In the genomic region with DNA sequence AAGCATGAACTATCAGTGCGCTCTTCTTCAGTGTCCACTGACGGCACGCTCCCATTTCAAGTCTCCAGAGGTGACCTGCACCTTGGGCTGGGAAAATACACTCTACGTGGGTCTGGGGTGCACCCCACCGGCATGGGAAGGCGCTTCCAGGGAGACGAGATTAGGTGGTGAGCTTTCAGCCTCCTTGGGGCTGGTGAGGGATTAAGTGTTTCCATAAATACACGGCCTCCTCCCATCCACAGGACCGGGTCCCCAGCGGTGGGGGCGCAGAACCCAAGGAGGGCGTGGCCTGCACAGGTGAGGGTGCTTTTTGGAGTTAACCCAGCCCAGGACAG, we compare ENCODE assay signal across 10 cellular contexts. TPM values are rescaled to one million over a fixed set of nuclear protein-coding genes. Genes with fewer than 3 reads are reported as not detected.
DNase-seq lines count a peak whose midpoint lies in the region; ATAC-seq and TF ChIP-seq lines count a peak whose summit lies in the region.
"Had no signal": no experiment of that assay in that cellular context is flagged by ENCODE, and none has a peak within 500 bp of the region (broad histone marks: within the 10 kb centered on the region; RNA-seq: fewer than 3 reads in every experiment).

No MANE protein-coding gene starts in this region.

- peak overlapping the region; percentile 60 for H3K4me3 ChIP-seq in BJ (ENCODE audit: low read depth, low read length)
- H3K4me3 ChIP-seq in HUES64 (ENCODE audit: low read length): peak overlapping the region; percentile 56
- H3K4me3 ChIP-seq in ectodermal cell (ENCODE audit: insufficient read depth, low read depth, low read length): peak overlapping the region; percentile 37
- peak overlapping the region in 1 of 2 donors; percentile 44 for H3K4me3 ChIP-seq in neuronal stem cell (ENCODE audit: low read length in 2 of 2)

- no peak for DNase-seq in BJ (ENCODE audit: low read depth)
- no peak for DNase-seq in neuronal stem cell (ENCODE audit: low spot score)
- DNase-seq in NCI-H1436 treated with DMSO at 0.1 percent for 48 hours (lab: John Stamatoyannopoulos, UW): no peak
- no peak for DNase-seq in HT-29 (ENCODE audit: low spot score)
- DNase-seq in NCI-H128 (lab: John Stamatoyannopoulos, UW; ENCODE audit: unreplicated experiment): no peak
- DNase-seq: DMS79 treated with DMSO at 0.1 percent for 48 hours, NCI-H1092 had no signal

- POLR2A ChIA-PET in BJ (lab: Charles Lee): no interaction called here

- no peak overlapping the region for H3K23ac ChIP-seq in neuronal stem cell (ENCODE audit: low read depth, low read length, poor library complexity)

- peak overlapping the region; percentile 91 for H2AFZ ChIP-seq in neuronal stem cell (ENCODE audit: low read length)

- H3K27me3 ChIP-seq in BJ (ENCODE audit: control insufficient read depth, insufficient read depth, low read length) (no peaks in the 10 kb centered on the region), HUES64 (ENCODE audit: insufficient read depth, low read length) (peaks cover 35% of the 10 kb centered on the region), ectodermal cell (ENCODE audit: control insufficient read depth, insufficient read depth, low read length, poor library complexity, severe bottlenecking) (peaks cover 47% of the 10 kb centered on the region), neuronal stem cell (ENCODE audit: control insufficient read depth in 3 of 3, insufficient read depth in 3 of 3, low read depth in 1 of 3, low read length in 3 of 3) (peaks cover 8 to 42% (median 41%) of the 10 kb centered on the region in 3 experiments)

- peaks cover 41% of the 10 kb centered on the region for H3K4me1 ChIP-seq in HUES64 (ENCODE audit: insufficient read depth, low read length)
- peaks cover 31% of the 10 kb centered on the region for H3K4me1 ChIP-seq in ectodermal cell (ENCODE audit: control insufficient read depth, insufficient read depth, low read length)
- peaks cover 14 to 17% of the 10 kb centered on the region in 2 donors for H3K4me1 ChIP-seq in neuronal stem cell (ENCODE audit: control insufficient read depth in 2 of 2, insufficient read depth in 1 of 2, low read depth in 1 of 2, low read length in 2 of 2)

- no peak overlapping the region for H2BK12ac ChIP-seq in neuronal stem cell (ENCODE audit: low read length)

- peak overlapping the region; percentile 35; the same call in 1 of the 2 replicates for H3K27ac ChIP-seq in HUES64 (ENCODE audit: low read depth, low read length)
- H3K27ac ChIP-seq in ectodermal cell (ENCODE audit: insufficient read depth, low read depth, low read length, poor library complexity, severe bottlenecking): no peak overlapping the region
- no peak overlapping the region for H3K27ac ChIP-seq in neuronal stem cell (replicated peaks; ENCODE audit: low read length)

- H2BK15ac ChIP-seq in neuronal stem cell (ENCODE audit: low read length): no peak overlapping the region

- no peak overlapping the region for H3K4me2 ChIP-seq in neuronal stem cell (ENCODE audit: insufficient read depth, low read length, poor library complexity, severe bottlenecking)

- no peak overlapping the region for H4K8ac ChIP-seq in neuronal stem cell (ENCODE audit: low read depth, low read length)

- H3K79me1 ChIP-seq in neuronal stem cell (ENCODE audit: low read depth, low read length): no peaks in the 10 kb centered on the region

- no peak overlapping the region for H2BK5ac ChIP-seq in neuronal stem cell (ENCODE audit: low read length)

- H3K9ac ChIP-seq in HUES64 (ENCODE audit: low read depth, low read length) (no peak overlapping the region), neuronal stem cell (ENCODE audit: low read depth, low read length, poor library complexity) (no peak overlapping the region)

- H3K4ac ChIP-seq in neuronal stem cell (ENCODE audit: low read length): no peak overlapping the region

- no peak for ATAC-seq in HG02884 (IDR thresholded peaks at IDR 0.05; ENCODE audit: unreplicated experiment)

- no peaks in the 10 kb centered on the region for H3K9me3 ChIP-seq in HUES64 (ENCODE audit: insufficient read depth, low read depth, low read length)
- H3K9me3 ChIP-seq in ectodermal cell (ENCODE audit: control insufficient read depth, low read length): no peaks in the 10 kb centered on the region
- H3K9me3 ChIP-seq in neuronal stem cell (replicated peaks in 1 of 2; ENCODE audit: control insufficient read depth in 2 of 2, insufficient read depth in 1 of 2, low read depth in 1 of 2, low read length in 2 of 2): no peaks in the 10 kb centered on the region

- H3K36me3 ChIP-seq in BJ (ENCODE audit: control insufficient read depth, insufficient read depth, low read length) (no peaks in the 10 kb centered on the region), HUES64 (ENCODE audit: insufficient read depth, low read length) (no peaks in the 10 kb centered on the region), ectodermal cell (ENCODE audit: control insufficient read depth, insufficient read depth, low read length) (no peaks in the 10 kb centered on the region), neuronal stem cell (replicated peaks in 1 of 2; ENCODE audit: control insufficient read depth in 2 of 2, insufficient read depth in 2 of 2, low read length in 2 of 2) (no peaks in the 10 kb centered on the region)

- 51% methylated on average over 10 of the region's 12 CpGs for WGBS in HUES64
- 52 to 59% methylated on average over 12 of the region's 12 CpGs for WGBS in ectodermal cell, 2 experiments
- WGBS in neuronal stem cell (ENCODE audit: extremely low coverage in 2 of 2, insufficient read length in 2 of 2, insufficient replicate concordance in 1 of 2), 2 donors: no CpG with 5 or more reads among the region's 12 CpGs

- no peak overlapping the region for H3K18ac ChIP-seq in neuronal stem cell (ENCODE audit: low read length)

- TF ChIP-seq CTCF in BJ (IDR thresholded peaks at IDR 0.05; ENCODE audit: insufficient read depth, low read depth, low read length): no peak

- H3K14ac ChIP-seq in neuronal stem cell (ENCODE audit: low read length): no peak overlapping the region

- no peak overlapping the region for H2AK5ac ChIP-seq in neuronal stem cell (ENCODE audit: low read depth, low read length)

- CTCF ChIA-PET in BJ (lab: Yijun Ruan, JAX): interaction anchor here (1.0 kb wide), 1 partner anchor 11 kb away, joined by 4 read pairs; no protein-coding TSS in a partner anchor

- H2BK120ac ChIP-seq in neuronal stem cell (ENCODE audit: low read depth, low read length): no peak overlapping the region

- no peak overlapping the region for H4K91ac ChIP-seq in neuronal stem cell (ENCODE audit: low read depth, low read length, poor library complexity)

RNA-seq across cellular contexts. Expression of gene C16orf74, which starts 1.2 kb away (rescaled TPM):
- 2.0 and 2.9 TPM in 2 replicates for polyA plus RNA-seq in BJ (2011; rRNA removed)
- polyA minus RNA-seq in BJ (2011; rRNA and poly(A)+ RNA removed): 0.51 and 0.66 TPM in 2 replicates
- 2.8 TPM for polyA plus RNA-seq in HUES64 (2013, experiment 1 of 2)
- 3.6 TPM for polyA plus RNA-seq in HUES64 (2013, experiment 2 of 2)
- 1.1 TPM for polyA plus RNA-seq in ectodermal cell (2013, experiment 1 of 4)
- polyA plus RNA-seq in ectodermal cell (2013, experiment 2 of 4): 2.5 TPM
- 2.4 TPM for polyA plus RNA-seq in ectodermal cell (2013, experiment 3 of 4)
- polyA plus RNA-seq in ectodermal cell (2013, experiment 4 of 4): 3.0 TPM
- polyA plus RNA-seq in neuronal stem cell (2013, experiment 1 of 2): 2.8 TPM
- polyA plus RNA-seq in neuronal stem cell (2013, experiment 2 of 2): 3.0 TPM
- 84.9 and 92.0 TPM in 2 replicates for total RNA-seq in HT-29 (2014; rRNA removed; shearing (Covaris generic))

RNA-seq across cellular contexts. Expression of gene EMC8, which starts 49.7 kb away (rescaled TPM):
- 29.9 and 36.9 TPM in 2 replicates for polyA plus RNA-seq in BJ (2011; rRNA removed)
- polyA minus RNA-seq in BJ (2011; rRNA and poly(A)+ RNA removed): 25.9 and 34.1 TPM in 2 replicates
- polyA plus RNA-seq in HUES64 (2013, experiment 1 of 2): 38.7 TPM
- 34.2 TPM for polyA plus RNA-seq in HUES64 (2013, experiment 2 of 2)
- polyA plus RNA-seq in ectodermal cell (2013, experiment 1 of 4): 36.0 TPM
- polyA plus RNA-seq in ectodermal cell (2013, experiment 2 of 4): 37.4 TPM
- 32.2 TPM for polyA plus RNA-seq in ectodermal cell (2013, experiment 3 of 4)
- 37.0 TPM for polyA plus RNA-seq in ectodermal cell (2013, experiment 4 of 4)
- 25.0 TPM for polyA plus RNA-seq in neuronal stem cell (2013, experiment 1 of 2)
- polyA plus RNA-seq in neuronal stem cell (2013, experiment 2 of 2): 25.5 TPM
- 98.2 and 107 TPM in 2 replicates for total RNA-seq in HT-29 (2014; rRNA removed; shearing (Covaris generic))

RNA-seq across cellular contexts. Expression of gene COX4I1, which starts 49.8 kb away (rescaled TPM):
- 763 and 892 TPM in 2 replicates for polyA plus RNA-seq in BJ (2011; rRNA removed)
- 188 and 285 TPM in 2 replicates for polyA minus RNA-seq in BJ (2011; rRNA and poly(A)+ RNA removed)
- 483 TPM for polyA plus RNA-seq in HUES64 (2013, experiment 1 of 2)
- polyA plus RNA-seq in HUES64 (2013, experiment 2 of 2): 535 TPM
- 568 TPM for polyA plus RNA-seq in ectodermal cell (2013, experiment 1 of 4)
- 574 TPM for polyA plus RNA-seq in ectodermal cell (2013, experiment 2 of 4)
- 531 TPM for polyA plus RNA-seq in ectodermal cell (2013, experiment 3 of 4)
- polyA plus RNA-seq in ectodermal cell (2013, experiment 4 of 4): 582 TPM
- 874 TPM for polyA plus RNA-seq in neuronal stem cell (2013, experiment 1 of 2)
- 829 TPM for polyA plus RNA-seq in neuronal stem cell (2013, experiment 2 of 2)
- 443 and 485 TPM in 2 replicates for total RNA-seq in HT-29 (2014; rRNA removed; shearing (Covaris generic))
